In genomic region chr1:234724517-234725176, GRCh38 we compare ENCODE assay signal across 1 cellular context.
A peak's percentile ranks its signal among the peaks of the same experiment; 100 is the strongest.
TF ChIP-seq lines count a peak whose summit lies in the region.

No MANE protein-coding gene starts in this region.

TF ChIP-seq in K562, 482 proteins besides CTCF, POLR2A, EP300 and RAD21 (continued from another document and continues in another):
- no peak for TF ChIP-seq TSHZ1 (CRISPR knock-in tag; IDR thresholded peaks at IDR 0.05)
- TF ChIP-seq YY1 (IDR thresholded peaks at IDR 0.05; ENCODE audit: borderline replicate concordance in 1 of 3, control insufficient read depth in 1 of 3, extremely low read depth in 1 of 3, insufficient read depth in 3 of 3, insufficient read length in 1 of 3, insufficient replicate concordance in 2 of 3, low read depth in 1 of 3, low read length in 2 of 3) = no peak
- no peak for TF ChIP-seq RUNX1 (IDR thresholded peaks at IDR 0.05; ENCODE audit: low read depth)
- no peak for TF ChIP-seq GTF2F1 (IDR thresholded peaks at IDR 0.05; ENCODE audit: low read depth, low read length)
- no peak for TF ChIP-seq XRCC3 (IDR thresholded peaks at IDR 0.05)
- TF ChIP-seq IRF9 (tag; IDR thresholded peaks at IDR 0.05) = 0 out of 2 replicates have a peak, but pooled peaks have one; percentile 9
- no peak for TF ChIP-seq MNT (conservative IDR thresholded peaks at IDR 0.05)
- TF ChIP-seq ZNF707 (CRISPR knock-in tag; conservative IDR thresholded peaks at IDR 0.05) = no peak
- TF ChIP-seq KAT8 (IDR thresholded peaks at IDR 0.05; ENCODE audit: low read depth) = no peak
- TF ChIP-seq CREB3L1 (IDR thresholded peaks at IDR 0.05; ENCODE audit: borderline replicate concordance, low read depth) = peak; percentile 9; the same call in 1 of the 2 replicates
- TF ChIP-seq POLR2H (tag; IDR thresholded peaks at IDR 0.05; ENCODE audit: low read depth) = no peak
- no peak for TF ChIP-seq KDM1A (IDR thresholded peaks at IDR 0.05)
- no peak for TF ChIP-seq STAT6 (CRISPR knock-in tag; IDR thresholded peaks at IDR 0.05)
- TF ChIP-seq RCOR1 (IDR thresholded peaks at IDR 0.05; ENCODE audit: borderline replicate concordance in 1 of 2, low read depth in 2 of 2, low read length in 2 of 2) = peak in 1 of 2 experiments; percentile 6; a peak in 1 of 4 replicates
- no peak for TF ChIP-seq ZBTB49 (CRISPR knock-in tag; IDR thresholded peaks at IDR 0.05; ENCODE audit: borderline replicate concordance)
- no peak for TF ChIP-seq TSC22D4 (tag; IDR thresholded peaks at IDR 0.05)
- peak; percentile 90 for TF ChIP-seq NFRKB (IDR thresholded peaks at IDR 0.05; ENCODE audit: low read depth)
- no peak for TF ChIP-seq ZNF146 (CRISPR knock-in tag; IDR thresholded peaks at IDR 0.05; ENCODE audit: unreplicated experiment)
- peak; percentile 26 for TF ChIP-seq ETV1 (tag; conservative IDR thresholded peaks at IDR 0.05; ENCODE audit: low read depth)
- no peak for TF ChIP-seq ARNT (IDR thresholded peaks at IDR 0.05)
- TF ChIP-seq CBFA2T3 (IDR thresholded peaks at IDR 0.05) = no peak
- TF ChIP-seq E2F4 (CRISPR knock-in tag; IDR thresholded peaks at IDR 0.05; ENCODE audit: low read depth) = no peak
- no peak for TF ChIP-seq DLX4 (CRISPR knock-in tag; IDR thresholded peaks at IDR 0.05)
- no peak for TF ChIP-seq ZNF217 (CRISPR knock-in tag; IDR thresholded peaks at IDR 0.05)
- TF ChIP-seq NCOA6 (IDR thresholded peaks at IDR 0.05) = no peak
- TF ChIP-seq BRF2 (IDR thresholded peaks at IDR 0.05; ENCODE audit: borderline replicate concordance, insufficient read depth, insufficient read length) = no peak
- TF ChIP-seq KLF1 (tag; IDR thresholded peaks at IDR 0.05) = no peak
- no peak for TF ChIP-seq SFPQ (IDR thresholded peaks at IDR 0.05; ENCODE audit: low read depth, low read length)
- peak; percentile 34; the same call in 1 of the 2 replicates for TF ChIP-seq BHLHE40 (IDR thresholded peaks at IDR 0.05; ENCODE audit: low read length)
- TF ChIP-seq PTRF (tag; IDR thresholded peaks at IDR 0.05) = no peak
- no peak for TF ChIP-seq ZNF551 (CRISPR knock-in tag; IDR thresholded peaks at IDR 0.05)
- TF ChIP-seq TBP (optimal IDR thresholded peaks at IDR 0.05; ENCODE audit: low read depth, low read length) = no peak
- TF ChIP-seq TCF7L2 (IDR thresholded peaks at IDR 0.05; ENCODE audit: low read depth, low read length) = no peak
- no peak for TF ChIP-seq MITF (IDR thresholded peaks at IDR 0.05)
- TF ChIP-seq SNIP1 (IDR thresholded peaks at IDR 0.05; ENCODE audit: low read depth) = no peak
- no peak for TF ChIP-seq MBD1 (CRISPR knock-in tag; IDR thresholded peaks at IDR 0.05)
- no peak for TF ChIP-seq HDAC6 (IDR thresholded peaks at IDR 0.05; ENCODE audit: low read depth, low read length)
- peak; percentile 44; the same call in 1 of the 2 replicates for TF ChIP-seq GABPB2 (CRISPR knock-in tag; conservative IDR thresholded peaks at IDR 0.05)
- no peak for TF ChIP-seq CBX3 (IDR thresholded peaks at IDR 0.05; ENCODE audit: borderline replicate concordance in 1 of 2, low read length in 2 of 2)
